Comparison of ENCODE assay signal across 23 cellular contexts in genomic region chr3:150429767-150430166, GRCh38.
"Had no signal": no experiment of that assay in that cellular context is flagged by ENCODE, and none has a peak within 500 bp of the region (broad histone marks: within the 10 kb centered on the region; RNA-seq: fewer than 3 reads in every experiment).

No MANE protein-coding gene starts in this region.

- H3K27me3 Mint-ChIP-seq: activated CD4-positive, alpha-beta T cell treated with anti-CD3 and anti-CD28 coated beads, Interleukin-2, amount 10 ng/mL, durations not matched to agents 24 days and 14 days; activated CD8-positive, alpha-beta T cell treated with anti-CD3 and anti-CD28 coated beads for 36 hours; dendritic cell treated with granulocyte-macrophage colony-stimulating factor and Interleukin-4, amounts not matched to agents 40 ng/mL and 50 ng/mL, for 4 days; memory B cell; progenitor cell of endocrine pancreas; stimulated activated naive CD8-positive, alpha-beta T cell treated with anti-CD3 and anti-CD28 coated beads, Interleukin-15, amount 100 ng/mL, for 72 hours had no signal

- H3K9me3 Mint-ChIP-seq: activated CD4-positive, alpha-beta T cell treated with anti-CD3 and anti-CD28 coated beads, Interleukin-2, amount 10 ng/mL, durations not matched to agents 24 days and 14 days; activated CD8-positive, alpha-beta T cell treated with anti-CD3 and anti-CD28 coated beads for 36 hours; activated T-cell treated with anti-CD3 and anti-CD28 coated beads, Interleukin-2, amount 50 U/mL, for 4 hours; dendritic cell treated with granulocyte-macrophage colony-stimulating factor and Interleukin-4, amounts not matched to agents 40 ng/mL and 50 ng/mL, for 4 days; immature natural killer cell; memory B cell; stimulated activated naive CD8-positive, alpha-beta T cell treated with anti-CD3 and anti-CD28 coated beads, Interleukin-15, amount 100 ng/mL, for 72 hours had no signal

- H3K4me1 ChIP-seq: suprapubic skin had no signal

- H3K36me3 Mint-ChIP-seq: immature natural killer cell had no signal

- H3K9me3 ChIP-seq: ascending aorta, esophagus squamous epithelium, suprapubic skin, transverse colon, vagina had no signal

- H3K36me3 ChIP-seq: suprapubic skin, vagina had no signal

- H3K27me3 ChIP-seq: ascending aorta, esophagus squamous epithelium, suprapubic skin, transverse colon, vagina had no signal

- H3K27ac ChIP-seq: ascending aorta, esophagus squamous epithelium, suprapubic skin, transverse colon, vagina had no signal

- H3K4me3 Mint-ChIP-seq: activated CD4-positive, alpha-beta T cell treated with anti-CD3 and anti-CD28 coated beads, Interleukin-2, amount 10 ng/mL, durations not matched to agents 24 days and 14 days; activated CD8-positive, alpha-beta T cell treated with anti-CD3 and anti-CD28 coated beads for 36 hours; activated T-cell treated with anti-CD3 and anti-CD28 coated beads, Interleukin-2, amount 50 U/mL, for 4 hours; dendritic cell treated with granulocyte-macrophage colony-stimulating factor and Interleukin-4, amounts not matched to agents 40 ng/mL and 50 ng/mL, for 4 days; immature natural killer cell; memory B cell; stimulated activated naive CD8-positive, alpha-beta T cell treated with anti-CD3 and anti-CD28 coated beads, Interleukin-15, amount 100 ng/mL, for 72 hours had no signal

- FAIRE-seq: bronchial epithelial cell had no signal

- DNase-seq: activated CD4-positive, alpha-beta T cell treated with anti-CD3 and anti-CD28 coated beads, Interleukin-2, amount 10 ng/mL, durations not matched to agents 24 days and 14 days; activated CD8-positive, alpha-beta T cell treated with anti-CD3 and anti-CD28 coated beads for 36 hours; activated effector memory CD4-positive, alpha-beta T cell treated with anti-CD3 and anti-CD28 coated beads, Interleukin-2, amount 50 U/mL, for 16 hours; activated naive CD4-positive, alpha-beta T cell treated with anti-CD3 and anti-CD28 coated beads, Interleukin-2, amount 50 U/mL, for 16 hours; activated T-cell treated with anti-CD3 and anti-CD28 coated beads, Interleukin-2, amount 50 U/mL, for 4 hours; effector CD8-positive, alpha-beta T cell; esophagus squamous epithelium; immature natural killer cell; kidney glomerular epithelial cell; left ventricle myocardium superior; occipital lobe; stimulated activated CD4-positive, alpha-beta T cell treated with anti-CD3 and anti-CD28 coated beads, Interleukin-12 subunit alpha, Interleukin-12 subunit beta, amount 100 ng/mL, for 4 hours; stimulated activated CD4-positive, alpha-beta T cell treated with anti-CD3 and anti-CD28 coated beads, Interleukin-1b, Interleukin-23, amount 100 ng/mL, for 48 hours; stimulated activated CD8-positive, alpha-beta memory T cell treated with anti-CD3 and anti-CD28 coated beads, Interleukin-4, amount 100 ng/mL, for 48 hours; stimulated activated naive CD8-positive, alpha-beta T cell treated with anti-CD3 and anti-CD28 coated beads, Interleukin-15, amount 100 ng/mL, for 72 hours; transverse colon had no signal

- ATAC-seq: activated CD8-positive, alpha-beta T cell treated with anti-CD3 and anti-CD28 coated beads for 36 hours; activated T-cell treated with anti-CD3 and anti-CD28 coated beads, Interleukin-2, amount 50 U/mL, for 4 hours; left ventricle myocardium superior; stimulated activated naive CD8-positive, alpha-beta T cell treated with anti-CD3 and anti-CD28 coated beads, Interleukin-15, amount 100 ng/mL, for 72 hours had no signal

- H3K27ac Mint-ChIP-seq: activated CD4-positive, alpha-beta T cell treated with anti-CD3 and anti-CD28 coated beads, Interleukin-2, amount 10 ng/mL, durations not matched to agents 24 days and 14 days; activated CD8-positive, alpha-beta T cell treated with anti-CD3 and anti-CD28 coated beads for 36 hours; dendritic cell treated with granulocyte-macrophage colony-stimulating factor and Interleukin-4, amounts not matched to agents 40 ng/mL and 50 ng/mL, for 4 days; memory B cell; progenitor cell of endocrine pancreas; stimulated activated naive CD8-positive, alpha-beta T cell treated with anti-CD3 and anti-CD28 coated beads, Interleukin-15, amount 100 ng/mL, for 72 hours had no signal

- H3K4me3 ChIP-seq: ascending aorta, esophagus squamous epithelium, suprapubic skin, transverse colon, vagina had no signal
